8 cellular contexts compared by ENCODE assay signal in genomic region chrX:103586314-103586646, GRCh38. TPM values are rescaled to one million over a fixed set of nuclear protein-coding genes. Genes with fewer than 3 reads are reported as not detected.
A peak's percentile ranks its signal among the peaks of the same experiment; 100 is the strongest.
DNase-seq lines count a peak whose midpoint lies in the region; ATAC-seq, FAIRE-seq and TF ChIP-seq lines count a peak whose summit lies in the region.

No MANE protein-coding gene starts in this region.

- CTCF ChIA-PET in activated CD4-positive, alpha-beta T cell treated with anti-CD3 and anti-CD28 coated beads for 36 hours (lab: Charles Lee), result no interaction called here
- CTCF ChIA-PET in RWPE1 (lab: Yijun Ruan, JAX), result no interaction called here
- CTCF ChIA-PET in endothelial cell of umbilical vein (lab: Charles Lee), result no interaction called here
- CTCF ChIA-PET in naive thymus-derived CD4-positive, alpha-beta T cell (lab: Charles Lee), result no interaction called here
- CTCF ChIA-PET in HEK293T (lab: Yijun Ruan, JAX), result no interaction called here

- peak overlapping the region; percentile 79 for H3K27ac Mint-ChIP-seq in activated CD4-positive, alpha-beta T cell treated with anti-CD3 and anti-CD28 coated beads for 36 hours
- peak overlapping the region in 6 of 9 donors; percentile 10 to 83 (median 60) for H3K27ac Mint-ChIP-seq in naive thymus-derived CD4-positive, alpha-beta T cell

- peak overlapping the region; percentile 82 for H3K4me3 Mint-ChIP-seq in activated CD4-positive, alpha-beta T cell treated with anti-CD3 and anti-CD28 coated beads for 36 hours
- H3K4me3 Mint-ChIP-seq in naive thymus-derived CD4-positive, alpha-beta T cell, result peak overlapping the region; percentile 84 to 95 (median 88)

- dilution Hi-C loops in endothelial cell of umbilical vein (cut with MboI; ENCODE audit: extremely low pct_ligation_motif_present, low sequenced_read_pairs), result no loop called here

- peak overlapping the region; percentile 69 for H3K9ac ChIP-seq in endothelial cell of umbilical vein (replicated peaks; ENCODE audit: extremely low read depth, insufficient read depth, low read length)

- H3K4me2 ChIP-seq in endothelial cell of umbilical vein (ENCODE audit: insufficient read depth, low read length), result peak overlapping the region; percentile 49

- H3K27ac ChIP-seq in RWPE1 (peak overlapping the region; percentile 71), endothelial cell of umbilical vein (ENCODE audit: insufficient read depth, low read depth, low read length) (peak overlapping the region; percentile 32)
- H3K27ac ChIP-seq in naive thymus-derived CD4-positive, alpha-beta T cell (ENCODE audit: low read depth, low read length), result no peak overlapping the region

- H3K79me2 ChIP-seq in endothelial cell of umbilical vein (ENCODE audit: control insufficient read depth, insufficient read depth, low read length), result peaks cover 9% of the 10 kb centered on the region

- H3K9me3 Mint-ChIP-seq in activated CD4-positive, alpha-beta T cell treated with anti-CD3 and anti-CD28 coated beads for 36 hours (ENCODE audit: low read depth), result no peaks in the 10 kb centered on the region
- peaks cover 0 to 4% (median 0%) of the 10 kb centered on the region in 11 donors for H3K9me3 Mint-ChIP-seq in naive thymus-derived CD4-positive, alpha-beta T cell

- no peaks in the 10 kb centered on the region for H3K9me1 ChIP-seq in endothelial cell of umbilical vein (replicated peaks; ENCODE audit: control insufficient read depth, extremely low read depth, insufficient read depth, low read length)

- peak; percentile 18 for ATAC-seq in activated CD4-positive, alpha-beta T cell treated with anti-CD3 and anti-CD28 coated beads for 36 hours
- ATAC-seq in naive thymus-derived CD4-positive, alpha-beta T cell, result no peak
- no peak for ATAC-seq in HG03469 (IDR thresholded peaks at IDR 0.05; ENCODE audit: unreplicated experiment)

- intact Hi-C loops in activated CD4-positive, alpha-beta T cell treated with anti-CD3 and anti-CD28 coated beads for 36 hours (cut with DNase I, micrococcal nuclease), result no loop called here
- intact Hi-C loops in endothelial cell of umbilical vein (cut with micrococcal nuclease), result loop anchor here (5.0 kb wide), 1 partner anchor 86 kb away; no protein-coding TSS in a partner anchor
- intact Hi-C loops in naive thymus-derived CD4-positive, alpha-beta T cell (cut with micrococcal nuclease), result no loop called here

- TF ChIP-seq CTCF in RWPE1 (conservative IDR thresholded peaks at IDR 0.05; ENCODE audit: low read depth) (no peak), endothelial cell of umbilical vein (IDR thresholded peaks at IDR 0.05; ENCODE audit: extremely low read depth in 1 of 2, insufficient read depth in 1 of 2, low read depth in 1 of 2, low read length in 2 of 2) (no peak)

- FAIRE-seq in endothelial cell of umbilical vein (lab: Jason Lieb, UNC), result no peak

- H3K4me3 ChIP-seq in endothelial cell of umbilical vein (replicated peaks in 1 of 3; ENCODE audit: insufficient read depth in 1 of 3, low read depth in 1 of 3, low read length in 3 of 3), result peak overlapping the region; percentile 63 to 87 (median 68)
- H3K4me3 ChIP-seq in naive thymus-derived CD4-positive, alpha-beta T cell (ENCODE audit: low read length), result peak overlapping the region; percentile 59

- H3K4me1 ChIP-seq in endothelial cell of umbilical vein (ENCODE audit: control insufficient read depth, extremely low read depth, insufficient read depth, low read length), result no peaks in the 10 kb centered on the region
- H3K4me1 ChIP-seq in naive thymus-derived CD4-positive, alpha-beta T cell (ENCODE audit: control insufficient read depth in 2 of 2, insufficient read depth in 2 of 2, low read length in 2 of 2), result no peaks in the 10 kb centered on the region

- TF ChIP-seq POLR2A in endothelial cell of umbilical vein (IDR thresholded peaks at IDR 0.05; ENCODE audit: low read depth, low read length), result no peak

- peak; percentile 6 for DNase-seq in activated CD4-positive, alpha-beta T cell treated with anti-CD3 and anti-CD28 coated beads for 36 hours
- DNase-seq in activated CD4-positive, alpha-beta T cell treated with anti-CD3 and anti-CD28 coated beads for 4 hours, result no peak
- DNase-seq in RWPE1 (ENCODE audit: low spot score), result no peak
- no peak for DNase-seq in endothelial cell of umbilical vein (ENCODE audit: low read depth, low spot score)
- DNase-seq in naive thymus-derived CD4-positive, alpha-beta T cell, result peak in 1 of 9 donors; percentile 3
- DNase-seq in A172 (ENCODE audit: low spot score), result no peak
- no peak for DNase-seq in HEK293T (ENCODE audit: extremely low spot score)

- BruUV-seq in endothelial cell of umbilical vein (replicated peaks; lab: Mats Ljungman, UMichigan), result no TSS peak

- H3K4me1 Mint-ChIP-seq in activated CD4-positive, alpha-beta T cell treated with anti-CD3 and anti-CD28 coated beads for 36 hours, result peaks cover 16% of the 10 kb centered on the region
- H3K4me1 Mint-ChIP-seq in naive thymus-derived CD4-positive, alpha-beta T cell, result peaks cover 5 to 26% (median 16%) of the 10 kb centered on the region in 7 donors

- POLR2A ChIA-PET in activated CD4-positive, alpha-beta T cell treated with anti-CD3 and anti-CD28 coated beads for 36 hours (lab: Charles Lee), result no interaction called here
- POLR2A ChIA-PET in RWPE1 (lab: Yijun Ruan, JAX; ENCODE audit: low non-redundant PET) (no interaction called here), endothelial cell of umbilical vein (lab: Charles Lee) (no interaction called here), HEK293T (lab: Yijun Ruan, JAX) (no interaction called here)
- POLR2A ChIA-PET in naive thymus-derived CD4-positive, alpha-beta T cell (lab: Charles Lee), result no interaction called here

- H3K36me3 Mint-ChIP-seq in activated CD4-positive, alpha-beta T cell treated with anti-CD3 and anti-CD28 coated beads for 36 hours (ENCODE audit: low read depth), result peaks cover 5% of the 10 kb centered on the region
- H3K36me3 Mint-ChIP-seq in naive thymus-derived CD4-positive, alpha-beta T cell, result peaks cover 0 to 2% (median 0%) of the 10 kb centered on the region in 5 donors

- H4K20me1 ChIP-seq in endothelial cell of umbilical vein (replicated peaks; ENCODE audit: control insufficient read depth, extremely low read depth, insufficient read depth, low read length), result no peaks in the 10 kb centered on the region

- H3K27me3 Mint-ChIP-seq in activated CD4-positive, alpha-beta T cell treated with anti-CD3 and anti-CD28 coated beads for 36 hours, result no peaks in the 10 kb centered on the region
- peaks cover 0 to 21% (median 0%) of the 10 kb centered on the region in 5 donors for H3K27me3 Mint-ChIP-seq in naive thymus-derived CD4-positive, alpha-beta T cell

- H2AFZ ChIP-seq in endothelial cell of umbilical vein (ENCODE audit: low read depth, low read length), result peak overlapping the region; percentile 25

- no peaks in the 10 kb centered on the region for H3K36me3 ChIP-seq in endothelial cell of umbilical vein (ENCODE audit: control insufficient read depth in 2 of 2, extremely low read depth in 1 of 2, insufficient read depth in 2 of 2, low read length in 2 of 2)
- no peaks in the 10 kb centered on the region for H3K36me3 ChIP-seq in naive thymus-derived CD4-positive, alpha-beta T cell (ENCODE audit: control insufficient read depth in 2 of 3, insufficient read depth in 3 of 3, low read length in 3 of 3)

- H3K27me3 ChIP-seq in endothelial cell of umbilical vein (ENCODE audit: control insufficient read depth in 2 of 2, insufficient read depth in 2 of 2, low read length in 2 of 2), result no peaks in the 10 kb centered on the region
- H3K27me3 ChIP-seq in naive thymus-derived CD4-positive, alpha-beta T cell (ENCODE audit: control insufficient read depth in 2 of 2, insufficient read depth in 2 of 2, low read length in 2 of 2), result no peaks in the 10 kb centered on the region

- no peaks in the 10 kb centered on the region for H3K9me3 ChIP-seq in endothelial cell of umbilical vein (replicated peaks; ENCODE audit: control insufficient read depth, insufficient read depth, low read length)
- no peaks in the 10 kb centered on the region for H3K9me3 ChIP-seq in naive thymus-derived CD4-positive, alpha-beta T cell (ENCODE audit: control insufficient read depth in 2 of 3, low read length in 3 of 3)

RNA-seq across cellular contexts. Expression of gene TCEAL4, which starts 1.0 kb away (rescaled TPM):
- 10 to 100 TPM; 17.1 to 18.5 TPM for total RNA-seq in activated CD4-positive, alpha-beta T cell treated with anti-CD3 and anti-CD28 coated beads for 36 hours
- total RNA-seq in endothelial cell of umbilical vein, result 60.4 and 74.6 TPM in 2 replicates
- 11.8 and 16.9 TPM in 2 replicates for polyA plus RNA-seq in endothelial cell of umbilical vein
- 33.4 and 37.5 TPM in 2 replicates for polyA plus RNA-seq in endothelial cell of umbilical vein (2011; cell fraction: cytosol; rRNA removed)
- 17.0 and 27.7 TPM in 2 replicates for polyA plus RNA-seq in endothelial cell of umbilical vein (2011; cell fraction: nucleus; rRNA removed)
- 122 and 124 TPM in 2 replicates for polyA plus RNA-seq in endothelial cell of umbilical vein (2012)
- polyA minus RNA-seq in endothelial cell of umbilical vein, result 6.2 and 7.9 TPM in 2 replicates
- polyA minus RNA-seq in endothelial cell of umbilical vein (2011; cell fraction: cytosol; rRNA and poly(A)+ RNA removed), result 6.7 TPM
- 8.7 and 9.0 TPM in 2 replicates for polyA minus RNA-seq in endothelial cell of umbilical vein (2011; cell fraction: nucleus; rRNA and poly(A)+ RNA removed)
- 10 to 100 TPM in 1 of 5 experiments, 1 to 10 TPM in 4; 1.8 to 11.7 (median 9.3) TPM for total RNA-seq in naive thymus-derived CD4-positive, alpha-beta T cell
- polyA plus RNA-seq in naive thymus-derived CD4-positive, alpha-beta T cell, result 10 to 100 TPM; 13.7 to 15.1 TPM
- 63.3 and 63.9 TPM in 2 replicates for total RNA-seq in A172 (2014; rRNA removed; shearing (Covaris generic))

RNA-seq across cellular contexts. Expression of gene TCEAL3, which starts 21.5 kb away (rescaled TPM):
- total RNA-seq in activated CD4-positive, alpha-beta T cell treated with anti-CD3 and anti-CD28 coated beads for 36 hours, result 1 to 10 TPM; 5.1 to 7.3 TPM
- total RNA-seq in endothelial cell of umbilical vein, result 21.3 and 23.7 TPM in 2 replicates
- 6.9 and 8.9 TPM in 2 replicates for polyA plus RNA-seq in endothelial cell of umbilical vein
- polyA plus RNA-seq in endothelial cell of umbilical vein (2011; cell fraction: cytosol; rRNA removed), result 15.8 and 16.9 TPM in 2 replicates
- 4.9 and 6.9 TPM in 2 replicates for polyA plus RNA-seq in endothelial cell of umbilical vein (2011; cell fraction: nucleus; rRNA removed)
- polyA plus RNA-seq in endothelial cell of umbilical vein (2012), result 32.7 and 41.9 TPM in 2 replicates
- polyA minus RNA-seq in endothelial cell of umbilical vein, result 4.1 and 6.9 TPM in 2 replicates
- not detected for polyA minus RNA-seq in endothelial cell of umbilical vein (2011; cell fraction: cytosol; rRNA and poly(A)+ RNA removed)
- polyA minus RNA-seq in endothelial cell of umbilical vein (2011; cell fraction: nucleus; rRNA and poly(A)+ RNA removed), result 1.2 TPM in 2 replicates
- 1 to 10 TPM in 4 of 5 experiments, under 1 TPM in 1; 0.60 to 6.1 (median 4.2) TPM for total RNA-seq in naive thymus-derived CD4-positive, alpha-beta T cell
- polyA plus RNA-seq in naive thymus-derived CD4-positive, alpha-beta T cell, result 1 to 10 TPM; 4.6 to 5.4 TPM
- total RNA-seq in A172 (2014; rRNA removed; shearing (Covaris generic)), result 15.7 and 16.9 TPM in 2 replicates

RNA-seq across cellular contexts. Expression of gene TCEAL1, which starts 42.5 kb away (rescaled TPM):
- total RNA-seq in activated CD4-positive, alpha-beta T cell treated with anti-CD3 and anti-CD28 coated beads for 36 hours, result 1 to 10 TPM; 5.9 to 8.7 TPM
- total RNA-seq in endothelial cell of umbilical vein, result 14.6 and 18.5 TPM in 2 replicates
- 12.8 and 18.6 TPM in 2 replicates for polyA plus RNA-seq in endothelial cell of umbilical vein
- polyA plus RNA-seq in endothelial cell of umbilical vein (2011; cell fraction: cytosol; rRNA removed), result 27.8 and 28.0 TPM in 2 replicates
- polyA plus RNA-seq in endothelial cell of umbilical vein (2011; cell fraction: nucleus; rRNA removed), result 19.5 and 25.9 TPM in 2 replicates
- polyA plus RNA-seq in endothelial cell of umbilical vein (2012), result 14.8 and 20.1 TPM in 2 replicates
- 5.7 and 8.6 TPM in 2 replicates for polyA minus RNA-seq in endothelial cell of umbilical vein
- polyA minus RNA-seq in endothelial cell of umbilical vein (2011; cell fraction: cytosol; rRNA and poly(A)+ RNA removed), result 7.0 TPM
- polyA minus RNA-seq in endothelial cell of umbilical vein (2011; cell fraction: nucleus; rRNA and poly(A)+ RNA removed), result 2.9 and 3.2 TPM in 2 replicates
- total RNA-seq in naive thymus-derived CD4-positive, alpha-beta T cell, result 10 to 100 TPM in 2 of 5 experiments, 1 to 10 TPM in 3; 3.3 to 14.3 (median 5.0) TPM
- polyA plus RNA-seq in naive thymus-derived CD4-positive, alpha-beta T cell, result 10 to 100 TPM; 13.5 to 20.6 TPM
- total RNA-seq in A172 (2014; rRNA removed; shearing (Covaris generic)), result 26.3 and 43.2 TPM in 2 replicates
